ENCODE assay signal across 13 cellular contexts in genomic region chr4:105972946-105973621, GRCh38.
A peak's percentile ranks its signal among the peaks of the same experiment; 100 is the strongest.
DNase-seq lines count a peak whose midpoint lies in the region; ATAC-seq and TF ChIP-seq lines count a peak whose summit lies in the region.
"Had no signal": no experiment of that assay in that cellular context is flagged by ENCODE, and none has a peak within 500 bp of the region (broad histone marks: within the 10 kb centered on the region; RNA-seq: fewer than 3 reads in every experiment).

No MANE protein-coding gene starts in this region.

- H3K9me3 Mint-ChIP-seq in WTC11 = peaks cover 4% of the 10 kb centered on the region

- peak overlapping the region; percentile 43 for H3K27ac ChIP-seq in HUES48 (ENCODE audit: low read depth, low read length)
- H3K27ac ChIP-seq: A549 had no signal

- H3K27ac Mint-ChIP-seq in WTC11 = peak overlapping the region; percentile 92
- H3K27ac Mint-ChIP-seq: CD14-positive monocyte; CD8-positive, alpha-beta T cell had no signal

- H3K9ac ChIP-seq in HUES48 (ENCODE audit: low read depth, low read length) = no peak overlapping the region

- TF ChIP-seq CTCF in WTC11 (IDR thresholded peaks at IDR 0.05) = no peak

- ATAC-seq in WTC11 = peak; percentile 89
- ATAC-seq in left colon = peak; percentile 75
- ATAC-seq: A549; CD8-positive, alpha-beta T cell; HepG2 had no signal

- H3K4me3 ChIP-seq in HUES48 (ENCODE audit: low read depth, low read length) = no peak overlapping the region
- H3K4me3 ChIP-seq: A549 had no signal

- H3K27me3 Mint-ChIP-seq in WTC11 (ENCODE audit: low read depth) = no peaks in the 10 kb centered on the region

- intact Hi-C loops in left colon (cut with DNase I, micrococcal nuclease) = no loop called here

- H3K4me1 ChIP-seq in HUES48 (ENCODE audit: control insufficient read depth, insufficient read depth, low read length) = peaks cover 17% of the 10 kb centered on the region
- H3K4me1 ChIP-seq: A549 had no signal

- H3K36me3 ChIP-seq in HUES48 (ENCODE audit: control insufficient read depth, insufficient read depth, low read length) = no peaks in the 10 kb centered on the region

- DNase-seq in WTC11 (ENCODE audit: low spot score) = no peak
- DNase-seq in left colon = no peak
- no peak for DNase-seq in stimulated activated naive CD4-positive, alpha-beta T cell treated with Interleukin-2 at 50 U/mL for 16 hours (lab: John Stamatoyannopoulos, UW)
- DNase-seq in NCI-H82 treated with DMSO at 0.1 percent for 48 hours (lab: John Stamatoyannopoulos, UW; ENCODE audit: unreplicated experiment) = no peak
- no peak for DNase-seq in AG20443 (ENCODE audit: low spot score)
- DNase-seq: CD8-positive, alpha-beta T cell; COR-L47; DND-41; GDM1 had no signal

- peaks cover 3% of the 10 kb centered on the region for H3K36me3 Mint-ChIP-seq in WTC11
- H3K36me3 Mint-ChIP-seq: CD14-positive monocyte; CD8-positive, alpha-beta T cell had no signal

- peak overlapping the region; percentile 45 for H3K4me3 Mint-ChIP-seq in WTC11
- H3K4me3 Mint-ChIP-seq: CD14-positive monocyte; CD8-positive, alpha-beta T cell had no signal

- POLR2A ChIA-PET in WTC11 (lab: Charles Lee) = no interaction called here

- peaks cover 52% of the 10 kb centered on the region for H3K4me1 Mint-ChIP-seq in WTC11
- H3K4me1 Mint-ChIP-seq: CD14-positive monocyte had no signal

- CTCF ChIA-PET in WTC11 (lab: Charles Lee) = no interaction called here

- no peaks in the 10 kb centered on the region for H3K9me3 ChIP-seq in HUES48 (ENCODE audit: control insufficient read depth, insufficient read depth, low read length)
- H3K9me3 ChIP-seq: A549 had no signal

- H3K27me3 ChIP-seq in HUES48 (ENCODE audit: control insufficient read depth, insufficient read depth, low read length) = no peaks in the 10 kb centered on the region

TF ChIP-seq in WTC11, 78 proteins besides CTCF, POLR2A, EP300 and RAD21:
- TF ChIP-seq TEAD4 (CRISPR knock-in tag; IDR thresholded peaks at IDR 0.05) = no peak
- TF ChIP-seq CDX4 (CRISPR knock-in tag; IDR thresholded peaks at IDR 0.05; ENCODE audit: borderline replicate concordance) = no peak
- no peak for TF ChIP-seq MXD4 (CRISPR knock-in tag; IDR thresholded peaks at IDR 0.05; ENCODE audit: borderline replicate concordance)
